13 cellular contexts compared by ENCODE assay signal in the genomic region with DNA sequence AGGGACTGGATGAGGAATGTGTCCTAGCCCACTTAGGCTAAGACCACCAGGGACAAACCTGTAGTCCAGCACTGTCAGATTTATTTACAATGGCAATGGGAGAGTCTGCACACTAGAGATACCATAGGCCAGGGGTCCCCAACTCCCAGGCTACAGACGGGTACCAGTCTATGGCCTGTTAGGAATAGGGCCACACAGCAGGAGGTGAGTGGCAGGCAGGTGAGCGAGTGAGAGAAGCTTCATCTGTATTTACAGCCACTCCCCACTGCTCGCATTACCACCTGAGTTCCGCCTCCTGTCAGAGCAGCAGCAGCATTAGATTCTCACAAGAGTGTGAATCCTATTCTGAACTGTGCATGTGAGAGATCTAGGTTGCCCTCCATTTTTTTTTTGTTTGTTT. TPM values are rescaled to one million over a fixed set of nuclear protein-coding genes. Genes with fewer than 3 reads are reported as not detected.
DNase-seq lines count a peak whose midpoint lies in the region; ATAC-seq and TF ChIP-seq lines count a peak whose summit lies in the region.
"Had no signal": no experiment of that assay in that cellular context is flagged by ENCODE, and none has a peak within 500 bp of the region (broad histone marks: within the 10 kb centered on the region; RNA-seq: fewer than 3 reads in every experiment).

No MANE protein-coding gene starts in this region.

- H3K36me3 ChIP-seq in sigmoid colon = no peaks in the 10 kb centered on the region
- H3K36me3 ChIP-seq: transverse colon had no signal

- no peaks in the 10 kb centered on the region for H3K9me3 ChIP-seq in sigmoid colon
- H3K9me3 ChIP-seq: transverse colon had no signal

- no peak for TF ChIP-seq EP300 in sigmoid colon (IDR thresholded peaks at IDR 0.05)

- DNase-seq in activated CD4-positive, alpha-beta memory T cell treated with anti-CD3 and anti-CD28 coated beads, Interleukin-2, amount 10 ng/mL, durations not matched to agents 7 days and 5 days = no peak
- no peak for DNase-seq in activated CD4-positive, alpha-beta memory T cell treated with anti-CD3 and anti-CD28 coated beads for 36 hours
- DNase-seq in sigmoid colon (no peak), left cardiac atrium (no peak), NCI-H187 (lab: John Stamatoyannopoulos, UW) (no peak), SW480 (ENCODE audit: low spot score) (no peak)
- DNase-seq: small intestine, transverse colon had no signal

- H3K4me3 Mint-ChIP-seq in activated CD4-positive, alpha-beta memory T cell treated with anti-CD3 and anti-CD28 coated beads, Interleukin-2, amount 10 ng/mL, durations not matched to agents 7 days and 5 days = peak overlapping the region; percentile 17
- H3K4me3 Mint-ChIP-seq in activated CD4-positive, alpha-beta memory T cell treated with anti-CD3 and anti-CD28 coated beads for 36 hours = no peak overlapping the region
- H3K4me3 Mint-ChIP-seq in IgD-negative memory B cell (peak overlapping the region in 3 of 4 donors; percentile 9 to 60 (median 59)), brain (peak overlapping the region; percentile 49 to 74 (median 71))
- H3K4me3 Mint-ChIP-seq: stimulated activated memory B cell treated with anti-CD40 and anti-IgM and Interleukin-4, amounts not matched to agents 10 μg/mL and 1 μg/mL and 100 μg/mL, for 72 hours had no signal

- no peaks in the 10 kb centered on the region for H3K9me3 Mint-ChIP-seq in activated CD4-positive, alpha-beta memory T cell treated with anti-CD3 and anti-CD28 coated beads, Interleukin-2, amount 10 ng/mL, durations not matched to agents 7 days and 5 days
- no peaks in the 10 kb centered on the region for H3K9me3 Mint-ChIP-seq in activated CD4-positive, alpha-beta memory T cell treated with anti-CD3 and anti-CD28 coated beads for 36 hours
- no peaks in the 10 kb centered on the region for H3K9me3 Mint-ChIP-seq in IgD-negative memory B cell
- peaks cover 0 to 4% (median 0%) of the 10 kb centered on the region in 5 experiments for H3K9me3 Mint-ChIP-seq in brain
- H3K9me3 Mint-ChIP-seq: stimulated activated memory B cell treated with anti-CD40 and anti-IgM and Interleukin-4, amounts not matched to agents 10 μg/mL and 1 μg/mL and 100 μg/mL, for 72 hours had no signal

- H3K36me3 Mint-ChIP-seq in activated CD4-positive, alpha-beta memory T cell treated with anti-CD3 and anti-CD28 coated beads, Interleukin-2, amount 10 ng/mL, durations not matched to agents 7 days and 5 days (ENCODE audit: low read depth) = peaks cover 5% of the 10 kb centered on the region
- H3K36me3 Mint-ChIP-seq in activated CD4-positive, alpha-beta memory T cell treated with anti-CD3 and anti-CD28 coated beads for 36 hours = peaks cover 1% of the 10 kb centered on the region
- H3K36me3 Mint-ChIP-seq in IgD-negative memory B cell (peaks cover 3% of the 10 kb centered on the region), brain (peaks cover 14% of the 10 kb centered on the region)
- H3K36me3 Mint-ChIP-seq: stimulated activated memory B cell treated with anti-CD40 and anti-IgM and Interleukin-4, amounts not matched to agents 10 μg/mL and 1 μg/mL and 100 μg/mL, for 72 hours had no signal

- TF ChIP-seq CTCF in brain (conservative IDR thresholded peaks at IDR 0.05) (peak in 1 of 2 experiments; percentile 5), sigmoid colon (IDR thresholded peaks at IDR 0.05) (peak in 1 of 4 experiments; percentile 6)

- no peak for ATAC-seq in left cardiac atrium
- ATAC-seq: stimulated activated memory B cell treated with anti-CD40 and anti-IgM and Interleukin-4, amounts not matched to agents 10 μg/mL and 1 μg/mL and 100 μg/mL, for 72 hours had no signal

- H3K27ac Mint-ChIP-seq in activated CD4-positive, alpha-beta memory T cell treated with anti-CD3 and anti-CD28 coated beads, Interleukin-2, amount 10 ng/mL, durations not matched to agents 7 days and 5 days = peak overlapping the region; percentile 56
- H3K27ac Mint-ChIP-seq in activated CD4-positive, alpha-beta memory T cell treated with anti-CD3 and anti-CD28 coated beads for 36 hours = no peak overlapping the region
- H3K27ac Mint-ChIP-seq in IgD-negative memory B cell = peak overlapping the region in 2 of 3 donors; percentile 80 to 91
- peak overlapping the region; percentile 18 to 83 (median 78) for H3K27ac Mint-ChIP-seq in brain
- H3K27ac Mint-ChIP-seq: stimulated activated memory B cell treated with anti-CD40 and anti-IgM and Interleukin-4, amounts not matched to agents 10 μg/mL and 1 μg/mL and 100 μg/mL, for 72 hours had no signal

- no peak overlapping the region for H3K4me3 ChIP-seq in sigmoid colon
- H3K4me3 ChIP-seq: transverse colon had no signal

- TF ChIP-seq POLR2A in sigmoid colon (IDR thresholded peaks at IDR 0.05) = no peak

- peak overlapping the region; percentile 90 to 95 (median 93) for H3K27ac ChIP-seq in sigmoid colon

- POLR2A ChIA-PET in activated CD4-positive, alpha-beta memory T cell treated with anti-CD3 and anti-CD28 coated beads, Interleukin-2, amount 10 ng/mL, durations not matched to agents 7 days and 5 days (lab: Charles Lee) = no interaction called here
- POLR2A ChIA-PET in activated CD4-positive, alpha-beta memory T cell treated with anti-CD3 and anti-CD28 coated beads for 36 hours (lab: Charles Lee) = no interaction called here

- H3K27me3 Mint-ChIP-seq in activated CD4-positive, alpha-beta memory T cell treated with anti-CD3 and anti-CD28 coated beads, Interleukin-2, amount 10 ng/mL, durations not matched to agents 7 days and 5 days = no peaks in the 10 kb centered on the region
- no peaks in the 10 kb centered on the region for H3K27me3 Mint-ChIP-seq in activated CD4-positive, alpha-beta memory T cell treated with anti-CD3 and anti-CD28 coated beads for 36 hours
- H3K27me3 Mint-ChIP-seq in IgD-negative memory B cell (no peaks in the 10 kb centered on the region), brain (peaks cover 7% of the 10 kb centered on the region)
- H3K27me3 Mint-ChIP-seq: stimulated activated memory B cell treated with anti-CD40 and anti-IgM and Interleukin-4, amounts not matched to agents 10 μg/mL and 1 μg/mL and 100 μg/mL, for 72 hours had no signal

- H3K4me1 Mint-ChIP-seq in activated CD4-positive, alpha-beta memory T cell treated with anti-CD3 and anti-CD28 coated beads, Interleukin-2, amount 10 ng/mL, durations not matched to agents 7 days and 5 days = peaks cover 34% of the 10 kb centered on the region
- H3K4me1 Mint-ChIP-seq in activated CD4-positive, alpha-beta memory T cell treated with anti-CD3 and anti-CD28 coated beads for 36 hours (ENCODE audit: low read depth) = peaks cover 18% of the 10 kb centered on the region
- H3K4me1 Mint-ChIP-seq in IgD-negative memory B cell = peaks cover 0 to 13% (median 11%) of the 10 kb centered on the region in 3 donors
- H3K4me1 Mint-ChIP-seq in brain = peaks cover 46% of the 10 kb centered on the region

- 92 to 95% methylated on average over 4 of the region's 4 CpGs for WGBS in sigmoid colon, 2 donors

- intact Hi-C loops in activated CD4-positive, alpha-beta memory T cell treated with anti-CD3 and anti-CD28 coated beads for 36 hours (cut with micrococcal nuclease) = no loop called here
- intact Hi-C loops in sigmoid colon (cut with DNase I) (loop anchor here (5.0 to 10.0 kb wide), 2 partner anchors 39 to 297 kb away; a partner anchor contains a TSS), left cardiac atrium (cut with DNase I) (loop anchor here in 1 of 2 donors (10.0 kb wide), 1 partner anchor 63 kb away; a partner anchor contains a TSS)

- CTCF ChIA-PET in activated CD4-positive, alpha-beta memory T cell treated with anti-CD3 and anti-CD28 coated beads, Interleukin-2, amount 10 ng/mL, durations not matched to agents 7 days and 5 days (lab: Charles Lee) = no interaction called here
- CTCF ChIA-PET in activated CD4-positive, alpha-beta memory T cell treated with anti-CD3 and anti-CD28 coated beads for 36 hours (lab: Charles Lee) = no interaction called here

- H3K4me1 ChIP-seq in sigmoid colon = peaks cover 0 to 29% (median 24%) of the 10 kb centered on the region in 4 donors

- H3K27me3 ChIP-seq in sigmoid colon = no peaks in the 10 kb centered on the region
- H3K27me3 ChIP-seq: transverse colon had no signal

RNA-seq across cellular contexts. Expression of a gene that starts 2.4 kb away (rescaled TPM):
- 1 to 10 TPM; 5.7 TPM for total RNA-seq in activated CD4-positive, alpha-beta memory T cell treated with anti-CD3 and anti-CD28 coated beads, Interleukin-2, amount 10 ng/mL, durations not matched to agents 7 days and 5 days
- 1 to 10 TPM; 2.1 to 2.2 TPM for total RNA-seq in activated CD4-positive, alpha-beta memory T cell treated with anti-CD3 and anti-CD28 coated beads for 36 hours
- 5.6 TPM for polyA plus RNA-seq in IgD-negative memory B cell
- 24.8 TPM for polyA plus RNA-seq in brain (ENCODE audit: insufficient read depth, low read depth, low replicate concordance)
- 10 to 100 TPM; 12.6 to 23.9 (median 18.9) TPM for total RNA-seq in sigmoid colon
- 1 to 10 TPM; 5.8 to 9.0 (median 6.5) TPM for polyA plus RNA-seq in sigmoid colon
- total RNA-seq in left cardiac atrium = 1 to 10 TPM; 2.3 to 4.4 TPM

RNA-seq across cellular contexts. Expression of a gene that starts 3.1 kb away (rescaled TPM):
- total RNA-seq in activated CD4-positive, alpha-beta memory T cell treated with anti-CD3 and anti-CD28 coated beads, Interleukin-2, amount 10 ng/mL, durations not matched to agents 7 days and 5 days = 10 to 100 TPM; 24.1 to 25.0 TPM
- total RNA-seq in activated CD4-positive, alpha-beta memory T cell treated with anti-CD3 and anti-CD28 coated beads for 36 hours = 10 to 100 TPM; 16.8 to 17.7 TPM
- 0.81 TPM for polyA plus RNA-seq in IgD-negative memory B cell
- 16.5 TPM for polyA plus RNA-seq in brain (ENCODE audit: insufficient read depth, low read depth, low replicate concordance)
- total RNA-seq in sigmoid colon = 1 to 10 TPM in 1 of 4 donors, under 1 TPM in 3; 0.16 to 1.1 (median 0.32) TPM
- polyA plus RNA-seq in sigmoid colon = 1 to 10 TPM in 1 of 3 donors, under 1 TPM in 2; under 0.01 to 6.8 (median 0.69) TPM
- total RNA-seq in left cardiac atrium = 10 to 100 TPM in 1 of 2 donors, 1 to 10 TPM in 1; 4.4 to 18.1 TPM

RNA-seq across cellular contexts. Expression of a gene that starts 19.0 kb away (rescaled TPM):
- total RNA-seq in activated CD4-positive, alpha-beta memory T cell treated with anti-CD3 and anti-CD28 coated beads, Interleukin-2, amount 10 ng/mL, durations not matched to agents 7 days and 5 days = 1 to 10 TPM; 1.7 to 2.2 TPM
- total RNA-seq in activated CD4-positive, alpha-beta memory T cell treated with anti-CD3 and anti-CD28 coated beads for 36 hours = under 1 TPM; 0.12 to 0.44 TPM
- polyA plus RNA-seq in IgD-negative memory B cell (0.23 TPM), brain (ENCODE audit: insufficient read depth, low read depth, low replicate concordance) (319 TPM), sigmoid colon (1 to 10 TPM; 1.2 to 9.7 (median 6.0) TPM)
- total RNA-seq in sigmoid colon (10 to 100 TPM; 22.5 to 53.7 (median 28.3) TPM), left cardiac atrium (1 to 10 TPM; 7.2 to 7.9 TPM)

RNA-seq across cellular contexts. Expression of a gene that starts 37.6 kb away (rescaled TPM):
- total RNA-seq in activated CD4-positive, alpha-beta memory T cell treated with anti-CD3 and anti-CD28 coated beads, Interleukin-2, amount 10 ng/mL, durations not matched to agents 7 days and 5 days = 10 to 100 TPM; 44.7 to 45.4 TPM
- total RNA-seq in activated CD4-positive, alpha-beta memory T cell treated with anti-CD3 and anti-CD28 coated beads for 36 hours = 10 to 100 TPM; 40.9 to 44.7 TPM
- polyA plus RNA-seq in IgD-negative memory B cell = 15.7 TPM
- 17.7 TPM for polyA plus RNA-seq in brain (ENCODE audit: insufficient read depth, low read depth, low replicate concordance)
- 10 to 100 TPM; 19.9 to 31.7 (median 26.6) TPM for total RNA-seq in sigmoid colon
- polyA plus RNA-seq in sigmoid colon = 10 to 100 TPM; 12.0 to 24.4 (median 12.5) TPM
- 10 to 100 TPM; 11.6 to 13.2 TPM for total RNA-seq in left cardiac atrium

RNA-seq across cellular contexts. Expression of a gene that starts 43.0 kb away (rescaled TPM):
- 1 to 10 TPM; 1.6 to 2.5 TPM for total RNA-seq in activated CD4-positive, alpha-beta memory T cell treated with anti-CD3 and anti-CD28 coated beads, Interleukin-2, amount 10 ng/mL, durations not matched to agents 7 days and 5 days
- 1 to 10 TPM; 2.0 to 2.9 TPM for total RNA-seq in activated CD4-positive, alpha-beta memory T cell treated with anti-CD3 and anti-CD28 coated beads for 36 hours
- polyA plus RNA-seq in IgD-negative memory B cell (not detected), brain (ENCODE audit: insufficient read depth, low read depth, low replicate concordance) (0.81 TPM), sigmoid colon (1 to 10 TPM; 3.9 to 7.8 (median 6.0) TPM)
- total RNA-seq in sigmoid colon (under 1 TPM; 0.28 to 0.82 (median 0.76) TPM), left cardiac atrium (under 1 TPM in 1 of 2 donors, not detected in 1; 0.27 TPM)
- total RNA-seq: glomerular endothelial cell, mesenteric fat pad had no signal
